In the genomic region with DNA sequence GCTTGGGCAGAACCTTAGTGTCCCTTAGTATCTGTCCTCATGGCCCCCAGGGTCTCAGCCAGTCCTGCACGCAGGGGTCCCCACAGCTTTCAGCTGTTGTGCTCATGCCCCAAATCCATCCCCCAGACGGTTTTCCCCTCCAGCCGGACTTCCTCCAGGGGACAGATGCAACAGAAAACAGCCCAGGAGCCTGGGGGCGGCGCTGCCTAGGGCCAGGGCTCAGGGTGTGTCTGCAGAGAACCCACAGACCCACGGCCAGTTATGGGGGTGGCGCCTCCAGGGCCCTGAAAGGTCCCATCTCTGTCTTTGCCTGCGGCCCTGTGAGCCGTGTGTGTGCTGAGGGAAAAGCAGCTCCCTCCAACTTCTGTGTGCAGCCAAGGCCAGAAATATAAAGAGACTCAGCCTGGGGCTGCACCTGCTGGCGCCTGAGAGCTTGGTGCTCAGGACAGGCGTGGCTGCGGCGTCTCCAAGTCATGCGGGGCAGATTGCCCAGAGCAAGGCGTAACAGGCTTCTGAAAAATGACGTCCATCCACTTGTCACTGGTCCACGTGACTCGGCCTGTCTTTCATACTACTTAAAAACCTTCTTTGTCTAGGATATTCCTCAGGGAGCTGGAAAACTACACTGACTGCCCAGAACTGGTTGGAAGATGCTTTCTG, we compare ENCODE assay signal across 12 cellular contexts. TPM values are rescaled to one million over a fixed set of nuclear protein-coding genes. Genes with fewer than 3 reads are reported as not detected.
DNase-seq lines count a peak whose midpoint lies in the region; ATAC-seq, FAIRE-seq and TF ChIP-seq lines count a peak whose summit lies in the region.
"Had no signal": no experiment of that assay in that cellular context is flagged by ENCODE, and none has a peak within 500 bp of the region (broad histone marks: within the 10 kb centered on the region; RNA-seq: fewer than 3 reads in every experiment).

No MANE protein-coding gene starts in this region.

- POLR2A ChIA-PET in H1 (lab: Charles Lee; ENCODE audit: partially characterized antibody): interaction anchor here (0.6 kb wide), 1 partner anchor 498 kb away, joined by 3 read pairs; no protein-coding TSS in a partner anchor
- POLR2A ChIA-PET in activated CD4-positive, alpha-beta memory T cell treated with anti-CD3 and anti-CD28 coated beads for 36 hours (lab: Charles Lee): no interaction called here

- H4K5ac ChIP-seq in H1 (ENCODE audit: insufficient read length, low read depth, low read length): no peak overlapping the region

- H3K4me1 ChIP-seq in H1 (replicated peaks in 1 of 4; ENCODE audit: control insufficient read depth in 3 of 4, insufficient read depth in 4 of 4, low read length in 3 of 4): no peaks in the 10 kb centered on the region
- H3K4me1 ChIP-seq: adrenal gland, Peyer's patch had no signal

- H3K4me3 ChIP-seq in H1 (ENCODE audit: extremely low read depth in 1 of 4, insufficient read depth in 2 of 4, low read depth in 3 of 4, low read length in 4 of 4): no peak overlapping the region
- H3K4me3 ChIP-seq: adrenal gland, Peyer's patch had no signal

- no peak for ATAC-seq in GM21381 (IDR thresholded peaks at IDR 0.05; ENCODE audit: unreplicated experiment)
- no peak for ATAC-seq in stimulated activated effector memory CD8-positive, alpha-beta T cell treated with anti-CD3 and anti-CD28 coated beads, Interleukin-12 subunit alpha, Interleukin-12 subunit beta, amount 100 ng/mL, for 72 hours

- peak in 11 of 14 donors; percentile 39 to 84 (median 68) for DNase-seq in C1 segment of cervical spinal cord (lab: John Stamatoyannopoulos, UW)
- DNase-seq in NCI-H2029 treated with DMSO at 0.1 percent for 48 hours (lab: John Stamatoyannopoulos, UW): peak; percentile 57
- DNase-seq in H1 (ENCODE audit: low read depth in 1 of 2, low spot score in 2 of 2): no peak
- peak; percentile 77 for DNase-seq in midbrain (lab: John Stamatoyannopoulos, UW)
- DNase-seq in activated CD4-positive, alpha-beta memory T cell treated with anti-CD3 and anti-CD28 coated beads for 36 hours: no peak
- no peak for DNase-seq in GF-D8 (lab: John Stamatoyannopoulos, UW)
- no peak for DNase-seq in stimulated activated effector memory CD8-positive, alpha-beta T cell treated with anti-CD3 and anti-CD28 coated beads, Interleukin-12 subunit alpha, Interleukin-12 subunit beta, amount 100 ng/mL, for 72 hours (ENCODE audit: low spot score in 2 of 2)
- DNase-seq: CD4-positive, CD25-positive, alpha-beta regulatory T cell; Peyer's patch had no signal

- no peak overlapping the region for H2BK5ac ChIP-seq in H1 (ENCODE audit: low read depth, low read length)

- H3K23me2 ChIP-seq in H1 (ENCODE audit: low read depth, low read length): no peaks in the 10 kb centered on the region

- no peaks in the 10 kb centered on the region for H3K9me3 ChIP-seq in H1 (ENCODE audit: insufficient read depth in 2 of 2, low read depth in 1 of 2, low read length in 1 of 2)
- H3K9me3 ChIP-seq: adrenal gland, Peyer's patch had no signal

- FAIRE-seq in H1 (lab: Jason Lieb, UNC): no peak
- FAIRE-seq: HepG2 had no signal

- H2AFZ ChIP-seq in H1 (ENCODE audit: low read length): no peak overlapping the region

- H3K27me3 Mint-ChIP-seq in activated CD4-positive, alpha-beta memory T cell treated with anti-CD3 and anti-CD28 coated beads for 36 hours: no peaks in the 10 kb centered on the region
- H3K27me3 Mint-ChIP-seq: CD4-positive, CD25-positive, alpha-beta regulatory T cell had no signal

- H2BK12ac ChIP-seq in H1 (ENCODE audit: low read depth, low read length): no peak overlapping the region

- H2BK20ac ChIP-seq in H1 (ENCODE audit: low read length): no peak overlapping the region

- H2BK15ac ChIP-seq in H1 (ENCODE audit: low read length): no peak overlapping the region

- H3K14ac ChIP-seq in H1 (ENCODE audit: insufficient read length): no peak overlapping the region

- no peak overlapping the region for H4K91ac ChIP-seq in H1 (replicated peaks; ENCODE audit: insufficient read length, low read length)

- CTCF ChIA-PET in H1 (lab: Charles Lee; ENCODE audit: partially characterized antibody): interaction anchor here (1.0 to 3.5 kb wide), 10 partner anchors 10 to 141 kb away, joined by 3 to 14 read pairs (median 4); no protein-coding TSS in a partner anchor
- CTCF ChIA-PET in activated CD4-positive, alpha-beta memory T cell treated with anti-CD3 and anti-CD28 coated beads for 36 hours (lab: Charles Lee): no interaction called here

- H3K4me2 ChIP-seq in H1 (ENCODE audit: insufficient read depth in 1 of 2, low read depth in 2 of 2, low read length in 2 of 2): no peak overlapping the region

- H4K20me1 ChIP-seq in H1 (replicated peaks in 1 of 2; ENCODE audit: control insufficient read depth in 1 of 2, insufficient read depth in 2 of 2, low read length in 2 of 2): no peaks in the 10 kb centered on the region

- H3K56ac ChIP-seq in H1 (replicated peaks; ENCODE audit: insufficient read length, low read depth, low read length): no peak overlapping the region

- intact Hi-C loops in activated CD4-positive, alpha-beta memory T cell treated with anti-CD3 and anti-CD28 coated beads for 36 hours (cut with micrococcal nuclease): no loop called here

- TF ChIP-seq CTCF in H1 (IDR thresholded peaks at IDR 0.05; ENCODE audit: control extremely low read depth in 1 of 3, insufficient read depth in 1 of 3, low read depth in 1 of 3, low read length in 3 of 3): no peak

- H3K79me2 ChIP-seq in H1 (ENCODE audit: control insufficient read depth in 1 of 2, insufficient read depth in 2 of 2, low read length in 2 of 2): no peaks in the 10 kb centered on the region

- TF ChIP-seq RAD21 in H1 (IDR thresholded peaks at IDR 0.05 in 1 of 2, conservative IDR thresholded peaks at IDR 0.05 in 1 of 2; ENCODE audit: low read depth in 2 of 2, low read length in 2 of 2): no peak

- no peak overlapping the region for H3K23ac ChIP-seq in H1 (ENCODE audit: insufficient read length)

- no peak overlapping the region for H3K9ac ChIP-seq in H1 (replicated peaks in 1 of 4; ENCODE audit: extremely low read depth in 1 of 4, low read depth in 3 of 4, low read length in 3 of 4)

- H3K9me3 Mint-ChIP-seq in activated CD4-positive, alpha-beta memory T cell treated with anti-CD3 and anti-CD28 coated beads for 36 hours: no peaks in the 10 kb centered on the region
- H3K9me3 Mint-ChIP-seq in stimulated activated effector memory CD8-positive, alpha-beta T cell treated with anti-CD3 and anti-CD28 coated beads, Interleukin-12 subunit alpha, Interleukin-12 subunit beta, amount 100 ng/mL, for 72 hours: no peaks in the 10 kb centered on the region
- H3K9me3 Mint-ChIP-seq: CD4-positive, CD25-positive, alpha-beta regulatory T cell had no signal

- H3K36me3 Mint-ChIP-seq in activated CD4-positive, alpha-beta memory T cell treated with anti-CD3 and anti-CD28 coated beads for 36 hours: peaks cover 1% of the 10 kb centered on the region
- H3K36me3 Mint-ChIP-seq in stimulated activated effector memory CD8-positive, alpha-beta T cell treated with anti-CD3 and anti-CD28 coated beads, Interleukin-12 subunit alpha, Interleukin-12 subunit beta, amount 100 ng/mL, for 72 hours: no peaks in the 10 kb centered on the region
- H3K36me3 Mint-ChIP-seq: CD4-positive, CD25-positive, alpha-beta regulatory T cell had no signal

- no peak overlapping the region for H3K27ac Mint-ChIP-seq in activated CD4-positive, alpha-beta memory T cell treated with anti-CD3 and anti-CD28 coated beads for 36 hours
- no peak overlapping the region for H3K27ac Mint-ChIP-seq in stimulated activated effector memory CD8-positive, alpha-beta T cell treated with anti-CD3 and anti-CD28 coated beads, Interleukin-12 subunit alpha, Interleukin-12 subunit beta, amount 100 ng/mL, for 72 hours
- H3K27ac Mint-ChIP-seq: CD4-positive, CD25-positive, alpha-beta regulatory T cell had no signal

- no peak overlapping the region for H3K4me3 Mint-ChIP-seq in activated CD4-positive, alpha-beta memory T cell treated with anti-CD3 and anti-CD28 coated beads for 36 hours
- H3K4me3 Mint-ChIP-seq in stimulated activated effector memory CD8-positive, alpha-beta T cell treated with anti-CD3 and anti-CD28 coated beads, Interleukin-12 subunit alpha, Interleukin-12 subunit beta, amount 100 ng/mL, for 72 hours: no peak overlapping the region
- H3K4me3 Mint-ChIP-seq: CD4-positive, CD25-positive, alpha-beta regulatory T cell had no signal

- H3K18ac ChIP-seq in H1 (ENCODE audit: extremely low read depth, low read length): no peak overlapping the region

- peaks cover 3 to 8% (median 4%) of the 10 kb centered on the region in 4 experiments; a peak in 4 of 8 replicates for H3K36me3 ChIP-seq in H1 (ENCODE audit: control insufficient read depth in 2 of 4, insufficient read depth in 4 of 4, low read length in 3 of 4)
- H3K36me3 ChIP-seq: adrenal gland had no signal

- no peaks in the 10 kb centered on the region for H3K27me3 ChIP-seq in H1 (replicated peaks in 1 of 4; ENCODE audit: control insufficient read depth in 3 of 4, extremely low read depth in 1 of 4, insufficient read depth in 3 of 4, low read length in 3 of 4)
- H3K27me3 ChIP-seq: adrenal gland, Peyer's patch had no signal

- H2BK120ac ChIP-seq in H1 (replicated peaks; ENCODE audit: low read depth, low read length): no peak overlapping the region

- no peak overlapping the region for H2AK5ac ChIP-seq in H1 (ENCODE audit: low read depth, low read length)

- no peak overlapping the region for H3K27ac ChIP-seq in H1 (ENCODE audit: low read depth, low read length)
- H3K27ac ChIP-seq: adrenal gland, Peyer's patch had no signal

- 81% methylated on average over 18 of the region's 18 CpGs; no CpG with 5 or more reads in 1 of the 2 experiments for WGBS in H1 (ENCODE audit: extremely low coverage in 1 of 2, insufficient coverage in 1 of 2, insufficient read length in 1 of 2, insufficient replicate concordance in 2 of 2, low coverage in 1 of 2, low lambda C conversion rate in 2 of 2, missing lambda C conversion rate in 1 of 2), 2 experiments

- no peaks in the 10 kb centered on the region for H3K79me1 ChIP-seq in H1 (ENCODE audit: low read depth, low read length)

- no peak overlapping the region for H3K4ac ChIP-seq in H1 (replicated peaks; ENCODE audit: insufficient read length, low read depth, low read length)

- peak overlapping the region; percentile 51; the same call in 1 of the 2 replicates for H4K8ac ChIP-seq in H1 (ENCODE audit: extremely low read depth, insufficient read depth, low read length)

- no peaks in the 10 kb centered on the region for H3K4me1 Mint-ChIP-seq in activated CD4-positive, alpha-beta memory T cell treated with anti-CD3 and anti-CD28 coated beads for 36 hours (ENCODE audit: low read depth)
- H3K4me1 Mint-ChIP-seq in stimulated activated effector memory CD8-positive, alpha-beta T cell treated with anti-CD3 and anti-CD28 coated beads, Interleukin-12 subunit alpha, Interleukin-12 subunit beta, amount 100 ng/mL, for 72 hours: no peaks in the 10 kb centered on the region
- H3K4me1 Mint-ChIP-seq: CD4-positive, CD25-positive, alpha-beta regulatory T cell had no signal

- TF ChIP-seq POLR2A in H1 (IDR thresholded peaks at IDR 0.05; ENCODE audit: control extremely low read depth in 1 of 2, low read depth in 2 of 2, low read length in 2 of 2): no peak

- no peak for TF ChIP-seq EP300 in H1 (IDR thresholded peaks at IDR 0.05; ENCODE audit: borderline replicate concordance in 1 of 2, low read depth in 2 of 2, low read length in 2 of 2)

RNA-seq across cellular contexts. Expression of gene F7, which starts 22.1 kb away (rescaled TPM):
- 0.43 and 0.67 TPM in 2 replicates for total RNA-seq in H1 (2021; fragmentation: NEBNext Ultra II Directional; extraction: Animal tissue kit (Norgen Biotek cat#: 25700))
- polyA plus RNA-seq in H1 (2011; rRNA removed): 0.85 and 0.98 TPM in 2 replicates
- polyA plus RNA-seq in H1 (2011; cell fraction: cytosol; rRNA removed): 0.93 TPM
- polyA plus RNA-seq in H1 (2011; cell fraction: nucleus; rRNA removed): 4.3 TPM
- polyA plus RNA-seq in H1 (2012, experiment 1 of 2): 0.39 to 1.4 TPM (median 0.95 TPM) in 4 replicates
- 0.12 TPM for polyA plus RNA-seq in H1 (2012, experiment 2 of 2)
- 0.18 TPM for polyA plus RNA-seq in H1 (2013, experiment 1 of 2)
- polyA plus RNA-seq in H1 (2013, experiment 2 of 2): 0.18 TPM
- polyA minus RNA-seq in H1 (2011; rRNA and poly(A)+ RNA removed): 1.5 and 3.2 TPM in 2 replicates
- polyA minus RNA-seq in H1 (2011; cell fraction: cytosol; rRNA and poly(A)+ RNA removed): not detected
- 2.6 TPM for polyA minus RNA-seq in H1 (2011; cell fraction: nucleus; rRNA and poly(A)+ RNA removed)
- under 1 TPM; 0.29 to 0.56 TPM for total RNA-seq in activated CD4-positive, alpha-beta memory T cell treated with anti-CD3 and anti-CD28 coated beads for 36 hours
- total RNA-seq: CD4-positive, CD25-positive, alpha-beta regulatory T cell had no signal
- polyA plus RNA-seq: CD4-positive, CD25-positive, alpha-beta regulatory T cell had no signal

RNA-seq across cellular contexts. Expression of gene F10, which starts 39.1 kb away (rescaled TPM):
- 2.0 and 2.3 TPM in 2 replicates for total RNA-seq in H1 (2021; fragmentation: NEBNext Ultra II Directional; extraction: Animal tissue kit (Norgen Biotek cat#: 25700))
- 3.5 and 4.2 TPM in 2 replicates for polyA plus RNA-seq in H1 (2011; rRNA removed)
- 3.9 TPM for polyA plus RNA-seq in H1 (2011; cell fraction: cytosol; rRNA removed)
- 3.1 TPM for polyA plus RNA-seq in H1 (2011; cell fraction: nucleus; rRNA removed)
- 1.9 to 3.5 TPM (median 2.6 TPM) in 4 replicates for polyA plus RNA-seq in H1 (2012, experiment 1 of 2)
- 1.4 TPM for polyA plus RNA-seq in H1 (2012, experiment 2 of 2)
- 2.9 TPM for polyA plus RNA-seq in H1 (2013, experiment 1 of 2)
- polyA plus RNA-seq in H1 (2013, experiment 2 of 2): 3.4 TPM
- polyA minus RNA-seq in H1 (2011; rRNA and poly(A)+ RNA removed): 0.91 and 1.4 TPM in 2 replicates
- polyA minus RNA-seq in H1 (2011; cell fraction: cytosol; rRNA and poly(A)+ RNA removed): 0.81 TPM
- 1.6 TPM for polyA minus RNA-seq in H1 (2011; cell fraction: nucleus; rRNA and poly(A)+ RNA removed)
- not detected for total RNA-seq in activated CD4-positive, alpha-beta memory T cell treated with anti-CD3 and anti-CD28 coated beads for 36 hours
- total RNA-seq: CD4-positive, CD25-positive, alpha-beta regulatory T cell had no signal

Comparison
In these comparisons a context has a peak if more than half of its experiments do, and no peak if none do; other contexts are left out.
1. DNase-seq: peak in C1 segment of cervical spinal cord (11 of 14), NCI-H2029 treated with DMSO at 0.1 percent for 48 hours (single experiment) and midbrain (single experiment); none in H1 (0 of 2), activated CD4-positive, alpha-beta memory T cell treated with anti-CD3 and anti-CD28 coated beads for 36 hours (single experiment), GF-D8 (single experiment) and stimulated activated effector memory CD8-positive, alpha-beta T cell treated with anti-CD3 and anti-CD28 coated beads, Interleukin-12 subunit alpha, Interleukin-12 subunit beta, amount 100 ng/mL, for 72 hours (0 of 2).